Comparison of ENCODE assay signal across 1 cellular context in genomic region chr3:18501679-18502343, GRCh38.
TF ChIP-seq lines count a peak whose summit lies in the region.

No MANE protein-coding gene starts in this region.

TF ChIP-seq in HEK293T, 16 proteins besides CTCF, POLR2A, EP300 and RAD21 (continued from another document):
- TF ChIP-seq NFRKB (IDR thresholded peaks at IDR 0.05) = no peak
TF ChIP-seq in HEK293T: peak in this region for 0.
